1 cellular context compared by ENCODE assay signal in the genomic region with DNA sequence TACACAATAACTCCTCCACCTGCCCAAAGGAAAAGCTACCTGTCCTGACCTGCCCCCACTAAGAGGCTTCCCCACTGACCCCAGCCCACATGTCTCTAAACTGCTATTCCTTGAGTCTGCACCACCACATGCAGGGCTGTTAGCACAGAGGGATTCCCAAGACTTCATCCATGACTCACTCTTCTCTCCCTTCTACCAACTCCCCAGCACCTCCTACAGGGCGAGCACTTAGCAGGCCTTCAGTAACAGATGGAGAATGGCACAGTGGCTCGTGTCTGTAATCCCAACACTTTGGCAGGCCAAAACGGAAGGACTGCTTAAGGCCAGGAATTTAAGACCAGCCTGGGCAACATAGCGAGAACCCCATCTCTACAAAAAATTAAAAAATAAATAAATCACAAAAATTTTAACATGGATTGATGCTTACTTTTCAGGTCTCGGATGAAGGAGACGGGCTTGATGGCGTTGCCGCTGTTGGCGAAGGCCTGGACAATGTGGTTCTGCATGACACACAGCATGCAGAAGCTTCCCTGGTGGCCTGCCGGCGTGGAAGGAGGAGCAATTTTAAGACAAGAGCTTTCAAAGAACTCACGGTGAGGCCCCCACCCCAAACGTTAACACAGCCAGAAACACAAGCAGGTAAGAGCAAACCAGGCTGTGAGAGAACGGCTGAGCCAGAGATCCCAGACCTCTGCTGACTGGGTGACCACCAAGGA.
TF ChIP-seq lines count a peak whose summit lies in the region.

No MANE protein-coding gene starts in this region.

TF ChIP-seq in K562, 482 proteins besides CTCF, POLR2A, EP300 and RAD21:
- TF ChIP-seq ARID1B (IDR thresholded peaks at IDR 0.05) (no peak), HOXB6 (CRISPR knock-in tag; IDR thresholded peaks at IDR 0.05; ENCODE audit: borderline replicate concordance) (no peak), JUND (IDR thresholded peaks at IDR 0.05; ENCODE audit: borderline replicate concordance, low read depth, low read length) (peak; percentile 56), JUND (tag; IDR thresholded peaks at IDR 0.05; ENCODE audit: borderline replicate concordance, low read depth, low read length) (peak; percentile 18; the same call in 1 of the 3 replicates)
- TF ChIP-seq, protein P1, sequence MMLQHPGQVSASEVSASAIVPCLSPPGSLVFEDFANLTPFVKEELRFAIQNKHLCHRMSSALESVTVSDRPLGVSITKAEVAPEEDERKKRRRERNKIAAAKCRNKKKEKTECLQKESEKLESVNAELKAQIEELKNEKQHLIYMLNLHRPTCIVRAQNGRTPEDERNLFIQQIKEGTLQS (IDR thresholded peaks at IDR 0.05), result peak; percentile 22; the same call in 1 of the 2 replicates
- TF ChIP-seq, protein P1 (CRISPR knock-in tag; conservative IDR thresholded peaks at IDR 0.05), result no peak
- TF ChIP-seq, protein P2, sequence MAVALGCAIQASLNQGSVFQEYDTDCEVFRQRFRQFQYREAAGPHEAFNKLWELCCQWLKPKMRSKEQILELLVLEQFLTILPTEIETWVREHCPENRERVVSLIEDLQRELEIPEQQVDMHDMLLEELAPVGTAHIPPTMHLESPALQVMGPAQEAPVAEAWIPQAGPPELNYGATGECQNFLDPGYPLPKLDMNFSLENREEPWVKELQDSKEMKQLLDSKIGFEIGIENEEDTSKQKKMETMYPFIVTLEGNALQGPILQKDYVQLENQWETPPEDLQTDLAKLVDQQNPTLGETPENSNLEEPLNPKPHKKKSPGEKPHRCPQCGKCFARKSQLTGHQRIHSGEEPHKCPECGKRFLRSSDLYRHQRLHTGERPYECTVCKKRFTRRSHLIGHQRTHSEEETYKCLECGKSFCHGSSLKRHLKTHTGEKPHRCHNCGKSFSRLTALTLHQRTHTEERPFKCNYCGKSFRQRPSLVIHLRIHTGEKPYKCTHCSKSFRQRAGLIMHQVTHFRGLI (CRISPR knock-in tag; IDR thresholded peaks at IDR 0.05), result no peak
